19 cellular contexts compared by ENCODE assay signal in genomic region chr11:12469451-12469850, GRCh38.
A peak's percentile ranks its signal among the peaks of the same experiment; 100 is the strongest.
DNase-seq lines count a peak whose midpoint lies in the region; ATAC-seq, FAIRE-seq and TF ChIP-seq lines count a peak whose summit lies in the region.
"Had no signal": no experiment of that assay in that cellular context is flagged by ENCODE, and none has a peak within 500 bp of the region (broad histone marks: within the 10 kb centered on the region; RNA-seq: fewer than 3 reads in every experiment).

No MANE protein-coding gene starts in this region.

- H3K56ac ChIP-seq in IMR-90 (ENCODE audit: extremely low read depth, insufficient read depth, low read length) = no peak overlapping the region

- H3K27me3 ChIP-seq in IMR-90 (ENCODE audit: control insufficient read depth, insufficient read depth, low read length) (no peaks in the 10 kb centered on the region), endothelial cell of umbilical vein (ENCODE audit: control insufficient read depth in 2 of 2, insufficient read depth in 2 of 2, low read length in 2 of 2) (no peaks in the 10 kb centered on the region), testis (no peaks in the 10 kb centered on the region)
- H3K27me3 ChIP-seq: body of pancreas had no signal

- peak; percentile 86 for FAIRE-seq in endothelial cell of umbilical vein (lab: Jason Lieb, UNC)

- peak; percentile 26 for DNase-seq in IMR-90
- peak; percentile 65 for DNase-seq in endothelial cell of umbilical vein (ENCODE audit: low read depth, low spot score)
- DNase-seq in lung microvascular endothelial cell (ENCODE audit: low read depth in 2 of 2) = peak; percentile 29 to 63
- no peak for DNase-seq in testis
- DNase-seq in SIG-M5 treated with dmso at 0.1 percent for 504 hours (lab: John Stamatoyannopoulos, UW; ENCODE audit: unreplicated experiment) = no peak
- no peak for DNase-seq in NCI-H82 (lab: John Stamatoyannopoulos, UW)
- DNase-seq: activated B cell treated with CpG ODN at 0.5 μM for 24 hours; activated gamma-delta T cell treated with Interleukin-2 at 50 U/mL for 16 hours; body of pancreas; C1 segment of cervical spinal cord; effector memory CD8-positive, alpha-beta T cell; kidney glomerular epithelial cell; NCI-H1436 treated with DMSO at 0.1 percent for 48 hours; T-cell had no signal

- H3K14ac ChIP-seq in IMR-90 (replicated peaks; ENCODE audit: low read depth, low read length) = 0 out of 2 replicates have a peak overlapping the region, but pooled peaks have one; percentile 8

- no peak overlapping the region for H2BK15ac ChIP-seq in IMR-90 (ENCODE audit: low read depth, low read length)

- no peak overlapping the region for H3K23ac ChIP-seq in IMR-90 (ENCODE audit: low read depth, low read length)

- no peak overlapping the region; the same call in 1 of the 2 replicates for H3K18ac ChIP-seq in IMR-90 (ENCODE audit: low read depth, low read length)

- H3K27ac ChIP-seq in IMR-90 (ENCODE audit: insufficient read depth, low read length) = peak overlapping the region; percentile 55; the same call in 1 of the 2 replicates
- no peak overlapping the region for H3K27ac ChIP-seq in endothelial cell of umbilical vein (ENCODE audit: insufficient read depth, low read depth, low read length)
- H3K27ac ChIP-seq in testis = peak overlapping the region; percentile 8 to 51
- H3K27ac ChIP-seq: body of pancreas, HL-60, KMS-11 had no signal

- H3K4me2 ChIP-seq in IMR-90 (ENCODE audit: low read depth, low read length) (peak overlapping the region; percentile 53), endothelial cell of umbilical vein (ENCODE audit: insufficient read depth, low read length) (peak overlapping the region; percentile 19)
- H3K4me2 ChIP-seq: KMS-11 had no signal

- peaks cover 12% of the 10 kb centered on the region for H3K36me3 ChIP-seq in IMR-90 (ENCODE audit: control insufficient read depth, insufficient read depth, low read length)
- peaks cover 3 to 4% of the 10 kb centered on the region in 2 experiments for H3K36me3 ChIP-seq in endothelial cell of umbilical vein (ENCODE audit: control insufficient read depth in 2 of 2, extremely low read depth in 1 of 2, insufficient read depth in 2 of 2, low read length in 2 of 2)
- no peaks in the 10 kb centered on the region for H3K36me3 ChIP-seq in testis (ENCODE audit: low read depth, missing control alignments)

- no peak overlapping the region for H2AFZ ChIP-seq in IMR-90 (replicated peaks; ENCODE audit: low read length, poor library complexity)
- H2AFZ ChIP-seq in endothelial cell of umbilical vein (ENCODE audit: low read depth, low read length) = no peak overlapping the region

- peak; percentile 73 for ATAC-seq in IMR-90 (ENCODE audit: low read depth)
- no peak for ATAC-seq in GM18867 (IDR thresholded peaks at IDR 0.05; ENCODE audit: unreplicated experiment)
- ATAC-seq: body of pancreas; effector memory CD8-positive, alpha-beta T cell; Panc1; stimulated activated memory B cell treated with anti-CD40 and anti-IgM and Interleukin-4, amounts not matched to agents 10 μg/mL and 1 μg/mL and 100 μg/mL, for 72 hours; T-cell had no signal

- peak overlapping the region; percentile 12; the same call in 1 of the 2 replicates for H4K5ac ChIP-seq in IMR-90 (ENCODE audit: low read depth, low read length)

- TF ChIP-seq CTCF in IMR-90 (conservative IDR thresholded peaks at IDR 0.05; ENCODE audit: low read depth, low read length) (no peak), endothelial cell of umbilical vein (IDR thresholded peaks at IDR 0.05; ENCODE audit: extremely low read depth in 1 of 2, insufficient read depth in 1 of 2, low read depth in 1 of 2, low read length in 2 of 2) (no peak), testis (IDR thresholded peaks at IDR 0.05) (no peak)

- no peak overlapping the region for H2BK20ac ChIP-seq in IMR-90 (ENCODE audit: low read depth, low read length)

- H4K8ac ChIP-seq in IMR-90 (ENCODE audit: low read depth in 2 of 2, low read length in 2 of 2) = peak overlapping the region in 1 of 2 experiments; percentile 23; a peak in 1 of 4 replicates

- H3K79me2 ChIP-seq in endothelial cell of umbilical vein (ENCODE audit: control insufficient read depth, insufficient read depth, low read length) = peaks cover 50% of the 10 kb centered on the region

- H3K4ac ChIP-seq in IMR-90 (ENCODE audit: low read depth, low read length) = no peak overlapping the region

- no peak for TF ChIP-seq RAD21 in IMR-90 (IDR thresholded peaks at IDR 0.05; ENCODE audit: low read length)

- no peak overlapping the region for H2AK5ac ChIP-seq in IMR-90 (ENCODE audit: low read depth, low read length)

- in situ Hi-C loops in IMR-90 (cut with MboI; ENCODE audit: low sequenced_read_pairs) = no loop called here

- no peak for TF ChIP-seq POLR2A in IMR-90 (IDR thresholded peaks at IDR 0.05; ENCODE audit: low read depth, low read length)
- no peak for TF ChIP-seq POLR2A in endothelial cell of umbilical vein (IDR thresholded peaks at IDR 0.05; ENCODE audit: low read depth, low read length)
- no peak for TF ChIP-seq POLR2A in testis (IDR thresholded peaks at IDR 0.05)

- dilution Hi-C loops in IMR-90 (cut with HindIII; ENCODE audit: low sequenced_read_pairs, unreplicated experiment) = no loop called here
- dilution Hi-C loops in endothelial cell of umbilical vein (cut with MboI; ENCODE audit: extremely low pct_ligation_motif_present, low sequenced_read_pairs) = no loop called here

- H2AK9ac ChIP-seq in IMR-90 (replicated peaks; ENCODE audit: low read depth, low read length, poor library complexity) = no peak overlapping the region

- H3K4me1 ChIP-seq in IMR-90 (ENCODE audit: control insufficient read depth, insufficient read depth, low read length) (peaks cover 9% of the 10 kb centered on the region), endothelial cell of umbilical vein (ENCODE audit: control insufficient read depth, extremely low read depth, insufficient read depth, low read length) (peaks cover 13% of the 10 kb centered on the region), testis (peaks cover 5% of the 10 kb centered on the region)

- no CpG with 5 or more reads among the region's 3 CpGs for WGBS in IMR-90 (ENCODE audit: extremely low coverage in 2 of 2, insufficient read length in 1 of 2), 2 experiments
- 33 to 58% methylated on average over 3 of the region's 3 CpGs for WGBS in testis, 2 donors

- no peaks in the 10 kb centered on the region for H3K9me3 ChIP-seq in IMR-90 (ENCODE audit: control insufficient read depth, insufficient read depth, low read length)
- no peaks in the 10 kb centered on the region for H3K9me3 ChIP-seq in endothelial cell of umbilical vein (replicated peaks; ENCODE audit: control insufficient read depth, insufficient read depth, low read length)
- no peaks in the 10 kb centered on the region for H3K9me3 ChIP-seq in testis
- H3K9me3 ChIP-seq: body of pancreas had no signal

- peaks cover 51 to 92% of the 10 kb centered on the region in 2 experiments for H3K79me1 ChIP-seq in IMR-90 (ENCODE audit: low read depth in 1 of 2, low read length in 2 of 2)

- H4K91ac ChIP-seq in IMR-90 (ENCODE audit: insufficient read depth, low read depth, low read length) = 0 out of 2 replicates have a peak overlapping the region, but pooled peaks have one; percentile 17

- no peak overlapping the region for H2BK120ac ChIP-seq in IMR-90 (ENCODE audit: low read depth, low read length)

- CTCF ChIA-PET in IMR-90 (lab: Yijun Ruan, JAX) = no interaction called here
- CTCF ChIA-PET in endothelial cell of umbilical vein (lab: Charles Lee) = interaction anchor here (1.5 to 1.8 kb wide), 3 partner anchors 16 to 138 kb away, joined by 5 to 10 read pairs (median 6); no protein-coding TSS in a partner anchor

- H4K20me1 ChIP-seq in IMR-90 (ENCODE audit: insufficient read depth, low read length) (peaks cover 61% of the 10 kb centered on the region), endothelial cell of umbilical vein (replicated peaks; ENCODE audit: control insufficient read depth, extremely low read depth, insufficient read depth, low read length) (peaks cover 2% of the 10 kb centered on the region)

- H3K9ac ChIP-seq in IMR-90 (ENCODE audit: low read depth, low read length) = 0 out of 2 replicates have a peak overlapping the region, but pooled peaks have one; percentile 16
- no peak overlapping the region for H3K9ac ChIP-seq in endothelial cell of umbilical vein (replicated peaks; ENCODE audit: extremely low read depth, insufficient read depth, low read length)
- H3K9ac ChIP-seq: KMS-11 had no signal

- POLR2A ChIA-PET in IMR-90 (lab: Charles Lee; ENCODE audit: unreplicated experiment) = interaction anchor here (0.5 kb wide), 1 partner anchor 183 kb away, joined by 3 read pairs; no protein-coding TSS in a partner anchor
- POLR2A ChIA-PET in endothelial cell of umbilical vein (lab: Charles Lee) = no interaction called here

- H3K9me1 ChIP-seq in IMR-90 (ENCODE audit: insufficient read depth, low read length) (peaks cover 21% of the 10 kb centered on the region), endothelial cell of umbilical vein (replicated peaks; ENCODE audit: control insufficient read depth, extremely low read depth, insufficient read depth, low read length) (no peaks in the 10 kb centered on the region)

- H3K4me3 ChIP-seq in IMR-90 (ENCODE audit: insufficient read depth, low read depth, low read length) (no peak overlapping the region), endothelial cell of umbilical vein (replicated peaks in 1 of 3; ENCODE audit: insufficient read depth in 1 of 3, low read depth in 1 of 3, low read length in 3 of 3) (no peak overlapping the region), testis (no peak overlapping the region)
- H3K4me3 ChIP-seq: body of pancreas had no signal

- intact Hi-C loops in IMR-90 (cut with micrococcal nuclease) (loop anchor here (5.0 kb wide), 1 partner anchor 182 kb away; no protein-coding TSS in a partner anchor), endothelial cell of umbilical vein (cut with micrococcal nuclease) (no loop called here), testis (cut with DNase I; ENCODE audit: low total_unique reads) (no loop called here)

- BruUV-seq in IMR-90 (replicated peaks; lab: Mats Ljungman, UMichigan) = no TSS peak
- BruUV-seq in endothelial cell of umbilical vein (replicated peaks; lab: Mats Ljungman, UMichigan) = no TSS peak

- no peak overlapping the region for H2BK5ac ChIP-seq in IMR-90 (ENCODE audit: low read depth, low read length, poor library complexity, severe bottlenecking)

TF ChIP-seq in IMR-90, 13 proteins besides CTCF, POLR2A, EP300 and RAD21 (continues in another document):
- TF ChIP-seq MAFK (IDR thresholded peaks at IDR 0.05; ENCODE audit: low read depth, low read length) = no peak

TF ChIP-seq in endothelial cell of umbilical vein, 7 proteins besides CTCF, POLR2A, EP300 and RAD21:
- TF ChIP-seq FOS (IDR thresholded peaks at IDR 0.05; ENCODE audit: borderline replicate concordance, insufficient read depth, low read length) (no peak), POLR2AphosphoS5 (IDR thresholded peaks at IDR 0.05; ENCODE audit: insufficient read depth, low read depth, low read length) (no peak), MAX (IDR thresholded peaks at IDR 0.05; ENCODE audit: insufficient read depth, insufficient read length) (no peak), EZH2 (IDR thresholded peaks at IDR 0.05; ENCODE audit: borderline replicate concordance, low read depth, low read length, severe bottlenecking) (no peak)

Comparison
In these comparisons a context has a peak if more than half of its experiments do, and no peak if none do; other contexts are left out.
1. DNase-seq: peak in IMR-90 (single experiment), endothelial cell of umbilical vein (single experiment) and lung microvascular endothelial cell (2 of 2); none in testis (single experiment), SIG-M5 treated with dmso at 0.1 percent for 504 hours (single experiment) and NCI-H82 (single experiment).